In the genomic region with DNA sequence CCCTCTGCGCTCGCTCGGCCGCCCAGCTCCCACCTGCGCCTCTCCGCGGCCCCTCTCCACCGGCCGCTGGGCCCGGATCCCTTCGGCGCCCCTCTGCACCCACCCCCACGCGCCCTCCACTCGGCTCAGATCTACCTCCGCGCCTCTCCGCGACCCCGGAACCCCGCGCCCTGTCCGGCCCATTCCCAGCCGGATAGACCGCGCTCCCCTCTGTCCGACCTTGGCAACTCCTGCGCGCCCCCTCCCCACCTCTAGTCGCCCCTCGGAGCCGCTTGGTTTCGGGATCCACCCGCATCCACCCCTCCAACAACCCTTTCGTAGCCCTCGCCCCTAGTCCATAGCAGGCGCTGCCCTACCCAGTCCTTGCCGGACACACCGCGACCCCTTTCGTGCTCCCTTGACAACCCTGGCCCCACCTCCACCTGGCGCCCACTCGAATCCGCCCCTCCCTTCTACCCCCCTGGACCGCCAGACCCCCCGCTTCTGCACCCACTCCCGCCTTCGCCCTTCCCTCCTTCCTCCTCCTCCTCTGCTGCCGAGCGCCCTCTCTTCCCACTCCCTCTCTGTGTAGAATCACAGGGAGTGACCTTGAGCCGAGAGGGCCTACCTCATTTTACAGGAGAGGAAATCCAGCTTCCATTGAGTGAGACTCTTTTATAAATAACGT, we compare ENCODE assay signal across 8 cellular contexts. TPM values are rescaled to one million over a fixed set of nuclear protein-coding genes. Genes with fewer than 3 reads are reported as not detected.
DNase-seq lines count a peak whose midpoint lies in the region; ATAC-seq lines count a peak whose summit lies in the region.

No MANE protein-coding gene starts in this region.

- in situ Hi-C loops in HAP-1 (cut with MboI; ENCODE audit: low sequenced_read_pairs): loop anchor here (10.0 kb wide), 1 partner anchor 243 kb away; the partner anchor contains the start of gene JAK2

- H3K27me3 ChIP-seq in HAP-1 (ENCODE audit: low read depth): no peaks in the 10 kb centered on the region

- peaks cover 22% of the 10 kb centered on the region for H3K4me1 ChIP-seq in HAP-1

- ATAC-seq in left lobe of liver (peak; percentile 44), HG03565 (IDR thresholded peaks at IDR 0.05; ENCODE audit: unreplicated experiment) (no peak), HG03196 (IDR thresholded peaks at IDR 0.05; ENCODE audit: unreplicated experiment) (no peak)
- no peak for ATAC-seq in stimulated activated naive CD8-positive, alpha-beta T cell treated with anti-CD3 and anti-CD28 coated beads, Interleukin-15, Interleukin-2, amounts not matched to agents 100 U/mL and 50 U/mL, for 24 hours

- H3K36me3 ChIP-seq in HAP-1 (replicated peaks): peaks cover 6% of the 10 kb centered on the region; the same call in 1 of the 2 replicates

- no peaks in the 10 kb centered on the region for H3K9me3 ChIP-seq in HAP-1

- DNase-seq in Daoy (ENCODE audit: low read depth) (peak; percentile 30), HAP-1 (ENCODE audit: low spot score in 2 of 2) (peak; percentile 45 to 69), SK-N-DZ (ENCODE audit: low spot score) (peak; percentile 11), left lobe of liver (ENCODE audit: low spot score) (peak; percentile 54)
- peak; percentile 17 for DNase-seq in stimulated activated naive CD8-positive, alpha-beta T cell treated with anti-CD3 and anti-CD28 coated beads, Interleukin-15, Interleukin-2, amounts not matched to agents 100 U/mL and 50 U/mL, for 24 hours

- peak overlapping the region; percentile 75 for H3K4me3 ChIP-seq in HAP-1

- peak overlapping the region; percentile 84 for H3K27ac ChIP-seq in cingulate gyrus (ENCODE audit: low read depth, low read length)

RNA-seq across cellular contexts. Expression of gene AK3, which starts 0.5 kb away (rescaled TPM):
- total RNA-seq in Daoy (2014; rRNA removed; shearing (Covaris generic)): 44.0 and 58.7 TPM in 2 replicates
- 30.0 and 30.1 TPM in 2 replicates for polyA plus RNA-seq in SK-N-DZ (2014; cell fraction: cytosol; rRNA removed)
- polyA plus RNA-seq in SK-N-DZ (2014; cell fraction: nucleus; rRNA removed): 47.7 and 56.8 TPM in 2 replicates
- 108 TPM for total RNA-seq in left lobe of liver

RNA-seq across cellular contexts. Expression of gene RCL1, which starts 51.2 kb away (rescaled TPM):
- total RNA-seq in Daoy (2014; rRNA removed; shearing (Covaris generic)): 36.2 and 40.2 TPM in 2 replicates
- 10.0 and 18.5 TPM in 2 replicates for polyA plus RNA-seq in SK-N-DZ (2014; cell fraction: cytosol; rRNA removed)
- 10.7 and 18.6 TPM in 2 replicates for polyA plus RNA-seq in SK-N-DZ (2014; cell fraction: nucleus; rRNA removed)
- 48.8 TPM for total RNA-seq in left lobe of liver
